22 cellular contexts compared by ENCODE assay signal in the genomic region with DNA sequence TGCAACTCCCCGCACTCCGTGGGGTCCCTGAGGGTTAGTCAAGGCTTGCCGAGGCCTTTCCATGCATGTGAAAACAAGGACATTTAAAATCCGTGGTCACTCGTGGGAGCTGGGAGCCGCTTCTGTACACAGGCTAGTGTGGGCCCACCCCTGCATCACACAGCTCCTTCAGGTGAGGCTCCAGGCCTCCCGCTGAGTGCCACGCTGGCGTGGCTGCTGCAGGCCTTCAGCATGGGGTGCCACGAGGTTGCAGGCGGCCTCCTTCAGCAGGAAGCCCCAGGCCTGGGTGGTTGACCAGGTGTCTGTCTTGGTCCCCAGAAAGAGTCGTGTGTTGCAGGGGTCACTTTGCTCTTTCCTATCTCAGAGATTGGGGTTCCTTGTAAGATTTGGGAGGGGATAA. TPM values are rescaled to one million over a fixed set of nuclear protein-coding genes. Genes with fewer than 3 reads are reported as not detected.
A peak's percentile ranks its signal among the peaks of the same experiment; 100 is the strongest.
DNase-seq lines count a peak whose midpoint lies in the region; ATAC-seq, FAIRE-seq and TF ChIP-seq lines count a peak whose summit lies in the region.
"Had no signal": no experiment of that assay in that cellular context is flagged by ENCODE, and none has a peak within 500 bp of the region (broad histone marks: within the 10 kb centered on the region; RNA-seq: fewer than 3 reads in every experiment).

No MANE protein-coding gene starts in this region.

- peak overlapping the region; percentile 95 for H2BK120ac ChIP-seq in IMR-90 (ENCODE audit: low read depth, low read length)

- 0 out of 4 replicates have a peak overlapping the region, but pooled peaks of 1 of the 2 experiments have one; percentile 83 for H4K8ac ChIP-seq in IMR-90 (ENCODE audit: low read depth in 2 of 2, low read length in 2 of 2)

- H2BK20ac ChIP-seq in IMR-90 (ENCODE audit: low read depth, low read length), result peak overlapping the region; percentile 25; the same call in 1 of the 2 replicates

- no peak for ATAC-seq in IMR-90 (ENCODE audit: low read depth)
- ATAC-seq: GM23338 had no signal

- peak overlapping the region; percentile 85 for H2AK5ac ChIP-seq in IMR-90 (ENCODE audit: low read depth, low read length)

- no peak overlapping the region for H3K27ac ChIP-seq in BLaER1 treated with 17β-estradiol and CSF1 and Interleukin-3, amounts not matched to agents 10 nM and 100 nM
- no peak overlapping the region for H3K27ac ChIP-seq in IMR-90 (ENCODE audit: insufficient read depth, low read length)
- no peak overlapping the region for H3K27ac ChIP-seq in neural progenitor cell
- peak overlapping the region; percentile 60 to 73 for H3K27ac ChIP-seq in tibial artery
- H3K27ac ChIP-seq in suprapubic skin, result no peak overlapping the region

- no peak for TF ChIP-seq RAD21 in IMR-90 (IDR thresholded peaks at IDR 0.05; ENCODE audit: low read length)

- CTCF ChIA-PET in IMR-90 (lab: Yijun Ruan, JAX), result no interaction called here

- POLR2A ChIA-PET in IMR-90 (lab: Charles Lee; ENCODE audit: unreplicated experiment), result no interaction called here

- TF ChIP-seq POLR2A in IMR-90 (IDR thresholded peaks at IDR 0.05; ENCODE audit: low read depth, low read length) (no peak), suprapubic skin (IDR thresholded peaks at IDR 0.05) (no peak)

- H2BK5ac ChIP-seq in IMR-90 (ENCODE audit: low read depth, low read length, poor library complexity, severe bottlenecking), result no peak overlapping the region

- no peak overlapping the region for H3K18ac ChIP-seq in IMR-90 (ENCODE audit: low read depth, low read length)

- no peak for DNase-seq in IMR-90
- DNase-seq in neural progenitor cell (ENCODE audit: low spot score), result no peak
- DNase-seq in tibial artery, result no peak
- DNase-seq in D721Med (ENCODE audit: insufficient read length, low spot score), result no peak
- no peak for DNase-seq in NCI-H1930 (lab: John Stamatoyannopoulos, UW)
- no peak for DNase-seq in suprapubic skin (ENCODE audit: low spot score in 2 of 2)
- DNase-seq: 8988T; C1 segment of cervical spinal cord; CD4-positive, CD25-positive, alpha-beta regulatory T cell; CD8-positive, alpha-beta memory T cell; COR-L47; HCEC 1CT had no signal

- peak overlapping the region in 8 of 11 experiments; percentile 47 to 97 (median 66); a peak in 13 of 22 replicates for H3K4me2 ChIP-seq in BLaER1 treated with 17β-estradiol and CSF1 and Interleukin-3, amounts not matched to agents 10 nM and 100 nM
- H3K4me2 ChIP-seq in IMR-90 (ENCODE audit: low read depth, low read length), result no peak overlapping the region
- no peak overlapping the region for H3K4me2 ChIP-seq in neural progenitor cell
- H3K4me2 ChIP-seq: GM23338 had no signal

- no peaks in the 10 kb centered on the region for H3K27me3 ChIP-seq in BLaER1 treated with 17β-estradiol and CSF1 and Interleukin-3, amounts not matched to agents 10 nM and 100 nM
- H3K27me3 ChIP-seq in IMR-90 (ENCODE audit: control insufficient read depth, insufficient read depth, low read length) (no peaks in the 10 kb centered on the region), neural progenitor cell (no peaks in the 10 kb centered on the region), tibial artery (no peaks in the 10 kb centered on the region), suprapubic skin (peaks cover 1% of the 10 kb centered on the region)

- H2AK9ac ChIP-seq in IMR-90 (replicated peaks; ENCODE audit: low read depth, low read length, poor library complexity), result no peak overlapping the region

- H3K36me3 ChIP-seq in BLaER1 treated with 17β-estradiol and CSF1 and Interleukin-3, amounts not matched to agents 10 nM and 100 nM, result 0 out of 22 replicates have a peak, but pooled peaks cover 0 to 10% (median 0%) of the 10 kb centered on the region in 11 experiments
- H3K36me3 ChIP-seq in IMR-90 (ENCODE audit: control insufficient read depth, insufficient read depth, low read length) (no peaks in the 10 kb centered on the region), neural progenitor cell (no peaks in the 10 kb centered on the region), tibial artery (peaks cover 8 to 38% (median 17%) of the 10 kb centered on the region in 3 donors), suprapubic skin (no peaks in the 10 kb centered on the region)

- no peaks in the 10 kb centered on the region for H3K79me1 ChIP-seq in IMR-90 (ENCODE audit: low read depth in 1 of 2, low read length in 2 of 2)

- intact Hi-C loops in IMR-90 (cut with micrococcal nuclease), result no loop called here
- intact Hi-C loops in tibial artery (cut with DNase I; ENCODE audit: low total_unique reads), result no loop called here

- no peak overlapping the region for H3K4me3 Mint-ChIP-seq in neural progenitor cell
- H3K4me3 Mint-ChIP-seq: CD4-positive, CD25-positive, alpha-beta regulatory T cell; CD8-positive, alpha-beta memory T cell; GM23338 had no signal

- H2BK15ac ChIP-seq in IMR-90 (ENCODE audit: low read depth, low read length), result peak overlapping the region; percentile 90; the same call in 1 of the 3 replicates

- no TSS peak for BruUV-seq in IMR-90 (replicated peaks; lab: Mats Ljungman, UMichigan)

- no peak for TF ChIP-seq EP300 in suprapubic skin (IDR thresholded peaks at IDR 0.05)

- no peaks in the 10 kb centered on the region for H3F3A ChIP-seq in neural progenitor cell (ENCODE audit: low read depth)

- H3K9me3 ChIP-seq in BLaER1 treated with 17β-estradiol and CSF1 and Interleukin-3, amounts not matched to agents 10 nM and 100 nM (replicated peaks in 1 of 11), result no peaks in the 10 kb centered on the region
- H3K9me3 ChIP-seq in IMR-90 (ENCODE audit: control insufficient read depth, insufficient read depth, low read length), result no peaks in the 10 kb centered on the region
- no peaks in the 10 kb centered on the region for H3K9me3 ChIP-seq in neural progenitor cell (ENCODE audit: low read depth)
- no peaks in the 10 kb centered on the region for H3K9me3 ChIP-seq in tibial artery
- no peaks in the 10 kb centered on the region for H3K9me3 ChIP-seq in suprapubic skin

- H3K4me1 ChIP-seq in BLaER1 treated with 17β-estradiol and CSF1 and Interleukin-3, amounts not matched to agents 10 nM and 100 nM, result peaks cover 40 to 80% (median 74%) of the 10 kb centered on the region in 10 experiments
- peaks cover 17% of the 10 kb centered on the region for H3K4me1 ChIP-seq in IMR-90 (ENCODE audit: control insufficient read depth, insufficient read depth, low read length)
- H3K4me1 ChIP-seq in neural progenitor cell, result no peaks in the 10 kb centered on the region
- peaks cover 0 to 42% (median 33%) of the 10 kb centered on the region in 4 donors for H3K4me1 ChIP-seq in tibial artery
- peaks cover 22% of the 10 kb centered on the region for H3K4me1 ChIP-seq in suprapubic skin

- H3K4ac ChIP-seq in IMR-90 (ENCODE audit: low read depth, low read length), result 0 out of 2 replicates have a peak overlapping the region, but pooled peaks have one; percentile 98

- peak overlapping the region; percentile 86 for H4K91ac ChIP-seq in IMR-90 (ENCODE audit: insufficient read depth, low read depth, low read length)

- in situ Hi-C loops in IMR-90 (cut with MboI; ENCODE audit: low sequenced_read_pairs), result no loop called here

- 0 out of 2 replicates have a peak, but pooled peaks cover 10% of the 10 kb centered on the region for H3K9me1 ChIP-seq in IMR-90 (ENCODE audit: insufficient read depth, low read length)

- H3K14ac ChIP-seq in IMR-90 (replicated peaks; ENCODE audit: low read depth, low read length), result no peak overlapping the region

- no peak overlapping the region for H3K56ac ChIP-seq in IMR-90 (ENCODE audit: extremely low read depth, insufficient read depth, low read length)

- H4K5ac ChIP-seq in IMR-90 (ENCODE audit: low read depth, low read length), result no peak overlapping the region

- WGBS in IMR-90 (ENCODE audit: extremely low coverage in 2 of 2, insufficient read length in 1 of 2), 2 experiments, result 94% methylated on average over 10 of the region's 12 CpGs; no CpG with 5 or more reads in 1 of the 2 experiments
- 89% methylated on average over 5 of the region's 12 CpGs for WGBS in suprapubic skin

- H3K36me3 Mint-ChIP-seq in neural progenitor cell, result no peaks in the 10 kb centered on the region
- H3K36me3 Mint-ChIP-seq: CD4-positive, CD25-positive, alpha-beta regulatory T cell; CD8-positive, alpha-beta memory T cell; IgD-negative memory B cell had no signal

- dilution Hi-C loops in IMR-90 (cut with HindIII; ENCODE audit: low sequenced_read_pairs, unreplicated experiment), result no loop called here

- peak overlapping the region; percentile 69 for H3K27ac Mint-ChIP-seq in neural progenitor cell
- H3K27ac Mint-ChIP-seq: CD4-positive, CD25-positive, alpha-beta regulatory T cell; GM23338; IgD-negative memory B cell had no signal

- H3K4me3 ChIP-seq in BLaER1 treated with 17β-estradiol and CSF1 and Interleukin-3, amounts not matched to agents 10 nM and 100 nM, result no peak overlapping the region
- H3K4me3 ChIP-seq in IMR-90 (ENCODE audit: insufficient read depth, low read depth, low read length) (no peak overlapping the region), neural progenitor cell (no peak overlapping the region), tibial artery (no peak overlapping the region), suprapubic skin (no peak overlapping the region)
- H3K4me3 ChIP-seq: GM23338 had no signal

- FAIRE-seq in D721Med (lab: Jason Lieb, UNC), result no peak
- FAIRE-seq: G401.6, GM12892, GM18507, H54, HTR-8/SVneo had no signal

- TF ChIP-seq CTCF in IMR-90 (conservative IDR thresholded peaks at IDR 0.05; ENCODE audit: low read depth, low read length), result no peak
- no peak for TF ChIP-seq CTCF in neural progenitor cell (IDR thresholded peaks at IDR 0.05)
- no peak for TF ChIP-seq CTCF in tibial artery (IDR thresholded peaks at IDR 0.05)
- no peak for TF ChIP-seq CTCF in D721Med (IDR thresholded peaks at IDR 0.05; ENCODE audit: insufficient read depth, missing control alignments)
- TF ChIP-seq CTCF in suprapubic skin (IDR thresholded peaks at IDR 0.05), result no peak

- H3K4me1 Mint-ChIP-seq in neural progenitor cell, result no peaks in the 10 kb centered on the region
- H3K4me1 Mint-ChIP-seq: GM23338 had no signal

- H2AFZ ChIP-seq in IMR-90 (replicated peaks; ENCODE audit: low read length, poor library complexity), result peak overlapping the region; percentile 63
- H2AFZ ChIP-seq in neural progenitor cell (replicated peaks), result no peak overlapping the region
- H2AFZ ChIP-seq: GM23338 had no signal

- peaks cover 0 to 65% (median 0%) of the 10 kb centered on the region in 11 experiments; a peak in 4 of 22 replicates for H4K20me1 ChIP-seq in BLaER1 treated with 17β-estradiol and CSF1 and Interleukin-3, amounts not matched to agents 10 nM and 100 nM
- H4K20me1 ChIP-seq in IMR-90 (ENCODE audit: insufficient read depth, low read length) (no peaks in the 10 kb centered on the region), neural progenitor cell (ENCODE audit: low read depth) (no peaks in the 10 kb centered on the region)

- H3K9ac ChIP-seq in BLaER1 treated with 17β-estradiol and CSF1 and Interleukin-3, amounts not matched to agents 10 nM and 100 nM, result no peak overlapping the region
- no peak overlapping the region for H3K9ac ChIP-seq in IMR-90 (ENCODE audit: low read depth, low read length)
- H3K9ac ChIP-seq in neural progenitor cell, result no peak overlapping the region

- no peak overlapping the region for H3K23ac ChIP-seq in IMR-90 (ENCODE audit: low read depth, low read length)

- no peaks in the 10 kb centered on the region for H3K79me2 ChIP-seq in neural progenitor cell (ENCODE audit: low read depth)

- no peaks in the 10 kb centered on the region for H3K9me3 Mint-ChIP-seq in neural progenitor cell
- H3K9me3 Mint-ChIP-seq: CD8-positive, alpha-beta memory T cell; GM23338; IgD-negative memory B cell had no signal

- peaks cover 7% of the 10 kb centered on the region for H3K27me3 Mint-ChIP-seq in neural progenitor cell (ENCODE audit: insufficient read depth, low read depth)
- H3K27me3 Mint-ChIP-seq: CD4-positive, CD25-positive, alpha-beta regulatory T cell; CD8-positive, alpha-beta memory T cell had no signal

RNA-seq across cellular contexts. Expression of a gene that starts 6.6 kb away (rescaled TPM):
- total RNA-seq in IMR-90 (2012; rRNA removed), result under 0.01 TPM in 1 of 2 replicates, not detected in the other
- polyA plus RNA-seq in IMR-90 (2012; rRNA removed), result 0.03 TPM in 2 replicates
- polyA plus RNA-seq in IMR-90 (2012; cell fraction: cytosol; rRNA removed), result 0.02 and 0.08 TPM in 2 replicates
- 0.06 and 0.14 TPM in 2 replicates for polyA plus RNA-seq in IMR-90 (2012; cell fraction: nucleus; rRNA removed; ENCODE audit: low replicate concordance)
- total RNA-seq in neural progenitor cell (ENCODE audit: low replicate concordance), result 0.06 TPM in 1 of 2 replicates, not detected in the other
- total RNA-seq in suprapubic skin, result under 1 TPM in 2 of 4 donors, not detected in 2; 0.13 to 0.23 TPM
- total RNA-seq: A673; CD4-positive, CD25-positive, alpha-beta regulatory T cell; CD8-positive, alpha-beta memory T cell had no signal
- polyA plus RNA-seq: AG04450; CD4-positive, CD25-positive, alpha-beta regulatory T cell; CD8-positive, alpha-beta memory T cell; GM23338; IgD-negative memory B cell had no signal

RNA-seq across cellular contexts. Expression of a gene that starts 13.7 kb away (rescaled TPM):
- total RNA-seq in IMR-90 (2012; rRNA removed), result 0.56 and 1.3 TPM in 2 replicates
- polyA plus RNA-seq in IMR-90 (2012; rRNA removed), result 3.5 and 3.8 TPM in 2 replicates
- 1.3 and 5.0 TPM in 2 replicates for polyA plus RNA-seq in IMR-90 (2012; cell fraction: cytosol; rRNA removed)
- polyA plus RNA-seq in IMR-90 (2012; cell fraction: nucleus; rRNA removed; ENCODE audit: low replicate concordance), result 6.8 and 8.6 TPM in 2 replicates
- 0.09 TPM in 1 of 2 replicates, not detected in the other for total RNA-seq in neural progenitor cell (ENCODE audit: low replicate concordance)
- total RNA-seq in suprapubic skin, result not detected
- total RNA-seq: CD4-positive, CD25-positive, alpha-beta regulatory T cell had no signal
- polyA plus RNA-seq: CD8-positive, alpha-beta memory T cell; IgD-negative memory B cell had no signal

RNA-seq across cellular contexts. Expression of a gene that starts 44.9 kb away (rescaled TPM):
- total RNA-seq in IMR-90 (2012; rRNA removed), result 1.4 and 2.0 TPM in 2 replicates
- 2.0 and 2.6 TPM in 2 replicates for polyA plus RNA-seq in IMR-90 (2012; rRNA removed)
- polyA plus RNA-seq in IMR-90 (2012; cell fraction: cytosol; rRNA removed), result 3.2 and 3.7 TPM in 2 replicates
- polyA plus RNA-seq in IMR-90 (2012; cell fraction: nucleus; rRNA removed; ENCODE audit: low replicate concordance), result 2.9 and 9.5 TPM in 2 replicates
- total RNA-seq in neural progenitor cell (ENCODE audit: low replicate concordance), result 0.58 and 0.59 TPM in 2 replicates
- under 1 TPM in 2 of 4 donors, not detected in 2; 0.25 to 0.56 TPM for total RNA-seq in suprapubic skin
- total RNA-seq: CD4-positive, CD25-positive, alpha-beta regulatory T cell; CD8-positive, alpha-beta memory T cell had no signal
- polyA plus RNA-seq: CD4-positive, CD25-positive, alpha-beta regulatory T cell; CD8-positive, alpha-beta memory T cell had no signal

RNA-seq across cellular contexts. Expression of a gene that starts 58.4 kb away (rescaled TPM):
- total RNA-seq in IMR-90 (2012; rRNA removed) (13.3 and 15.3 TPM in 2 replicates), neural progenitor cell (ENCODE audit: low replicate concordance) (19.0 and 24.7 TPM in 2 replicates), suprapubic skin (10 to 100 TPM; 36.3 to 82.6 (median 49.6) TPM)
- polyA plus RNA-seq in IMR-90 (2012; rRNA removed), result 44.2 and 44.4 TPM in 2 replicates
- polyA plus RNA-seq in IMR-90 (2012; cell fraction: cytosol; rRNA removed), result 23.3 and 46.0 TPM in 2 replicates
- 79.8 and 140 TPM in 2 replicates for polyA plus RNA-seq in IMR-90 (2012; cell fraction: nucleus; rRNA removed; ENCODE audit: low replicate concordance)

Comparison
In these comparisons a context has a peak if more than half of its experiments do, and no peak if none do; other contexts are left out.
1. H3K27ac ChIP-seq: peak in tibial artery (2 of 2); none in BLaER1 treated with 17β-estradiol and CSF1 and Interleukin-3, amounts not matched to agents 10 nM and 100 nM (0 of 11), IMR-90 (single experiment), neural progenitor cell (single experiment) and suprapubic skin (single experiment).
2. H3K4me2 ChIP-seq: peak in BLaER1 treated with 17β-estradiol and CSF1 and Interleukin-3, amounts not matched to agents 10 nM and 100 nM (8 of 11); none in IMR-90 (single experiment) and neural progenitor cell (single experiment).